ENCODE assay signal across 19 cellular contexts in genomic region chr4:121514443-121514842, GRCh38.
A peak's percentile ranks its signal among the peaks of the same experiment; 100 is the strongest.
DNase-seq lines count a peak whose midpoint lies in the region; FAIRE-seq and TF ChIP-seq lines count a peak whose summit lies in the region.
"Had no signal": no experiment of that assay in that cellular context is flagged by ENCODE, and none has a peak within 500 bp of the region (broad histone marks: within the 10 kb centered on the region; RNA-seq: fewer than 3 reads in every experiment).

No MANE protein-coding gene starts in this region.

- peak; percentile 75 for FAIRE-seq in H1 (lab: Jason Lieb, UNC)

- H3K4me3 ChIP-seq in NB4 (ENCODE audit: low read depth, low read length), result no peak overlapping the region
- H3K4me3 ChIP-seq in H1 (ENCODE audit: extremely low read depth in 1 of 4, insufficient read depth in 2 of 4, low read depth in 3 of 4, low read length in 4 of 4), result no peak overlapping the region

- no peak overlapping the region for H4K5ac ChIP-seq in H1 (ENCODE audit: insufficient read length, low read depth, low read length)

- peak in 1 of 2 experiments; percentile 43; a peak in 3 of 4 replicates for TF ChIP-seq RAD21 in H1 (IDR thresholded peaks at IDR 0.05 in 1 of 2, conservative IDR thresholded peaks at IDR 0.05 in 1 of 2; ENCODE audit: low read depth in 2 of 2, low read length in 2 of 2)

- no peak overlapping the region for H3K27ac ChIP-seq in H1 (ENCODE audit: low read depth, low read length)

- no peaks in the 10 kb centered on the region for H3K79me2 ChIP-seq in H1 (ENCODE audit: control insufficient read depth in 1 of 2, insufficient read depth in 2 of 2, low read length in 2 of 2)

- CTCF ChIA-PET in H1 (lab: Charles Lee; ENCODE audit: partially characterized antibody), result interaction anchor here (0.6 to 3.2 kb wide), 47 partner anchors 9 to 368 kb away, joined by 3 to 19 read pairs (median 4); no protein-coding TSS in a partner anchor

- 41% methylated on average over 10 of the region's 10 CpGs; no CpG with 5 or more reads in 1 of the 2 experiments for WGBS in H1 (ENCODE audit: extremely low coverage in 1 of 2, insufficient coverage in 1 of 2, insufficient read length in 1 of 2, insufficient replicate concordance in 2 of 2, low coverage in 1 of 2, low lambda C conversion rate in 2 of 2, missing lambda C conversion rate in 1 of 2), 2 experiments

- DNase-seq in GM10266 (ENCODE audit: extremely low spot score), result no peak
- DNase-seq in NB4 (ENCODE audit: low read depth), result no peak
- peak; percentile 65 to 72 for DNase-seq in H1 (ENCODE audit: low read depth in 1 of 2, low spot score in 2 of 2)
- peak; percentile 51 for DNase-seq in posterior vena cava (ENCODE audit: low spot score)
- DNase-seq in GM19240 (ENCODE audit: insufficient read length, low spot score), result no peak
- DNase-seq in superior temporal gyrus (ENCODE audit: extremely low spot score), result no peak
- DNase-seq in OCI-M2 (lab: John Stamatoyannopoulos, UW; ENCODE audit: unreplicated experiment), result no peak
- DNase-seq in T-helper 1 cell, result no peak
- DNase-seq: activated CD4-positive, alpha-beta memory T cell treated with anti-CD3 and anti-CD28 coated beads for 36 hours; caudate nucleus; CD4-positive, CD25-positive, alpha-beta regulatory T cell; DMS153; left cardiac atrium; MV-4-11; naive thymus-derived CD4-positive, alpha-beta T cell; NCI-H187 treated with DMSO at 0.1 percent for 48 hours; NCI-H2227 treated with DMSO at 0.1 percent for 48 hours; NCI-H774; OCI-M1 had no signal

- intact Hi-C loops in posterior vena cava (cut with DNase I), result no loop called here

- no peak overlapping the region for H4K91ac ChIP-seq in H1 (replicated peaks; ENCODE audit: insufficient read length, low read length)

- no peaks in the 10 kb centered on the region for H3K23me2 ChIP-seq in H1 (ENCODE audit: low read depth, low read length)

- TF ChIP-seq POLR2A in NB4 (IDR thresholded peaks at IDR 0.05; ENCODE audit: extremely low read depth, insufficient read length) (no peak), H1 (IDR thresholded peaks at IDR 0.05; ENCODE audit: control extremely low read depth in 1 of 2, low read depth in 2 of 2, low read length in 2 of 2) (no peak)

- no peak overlapping the region for H3K4ac ChIP-seq in H1 (replicated peaks; ENCODE audit: insufficient read length, low read depth, low read length)

- no peak overlapping the region for H3K56ac ChIP-seq in H1 (replicated peaks; ENCODE audit: insufficient read length, low read depth, low read length)

- H3K23ac ChIP-seq in H1 (ENCODE audit: insufficient read length), result no peak overlapping the region

- no peak overlapping the region for H2BK12ac ChIP-seq in H1 (ENCODE audit: low read depth, low read length)

- no peak overlapping the region for H3K4me2 ChIP-seq in H1 (ENCODE audit: insufficient read depth in 1 of 2, low read depth in 2 of 2, low read length in 2 of 2)

- POLR2A ChIA-PET in H1 (lab: Charles Lee; ENCODE audit: partially characterized antibody), result no interaction called here

- no peaks in the 10 kb centered on the region for H3K27me3 ChIP-seq in H1 (replicated peaks in 1 of 4; ENCODE audit: control insufficient read depth in 3 of 4, extremely low read depth in 1 of 4, insufficient read depth in 3 of 4, low read length in 3 of 4)

- no peak for TF ChIP-seq EP300 in H1 (IDR thresholded peaks at IDR 0.05; ENCODE audit: borderline replicate concordance in 1 of 2, low read depth in 2 of 2, low read length in 2 of 2)

- H3K36me3 ChIP-seq in H1 (ENCODE audit: control insufficient read depth in 2 of 4, insufficient read depth in 4 of 4, low read length in 3 of 4), result no peaks in the 10 kb centered on the region

- H3K14ac ChIP-seq in H1 (ENCODE audit: insufficient read length), result no peak overlapping the region

- H4K20me1 ChIP-seq in H1 (replicated peaks in 1 of 2; ENCODE audit: control insufficient read depth in 1 of 2, insufficient read depth in 2 of 2, low read length in 2 of 2), result no peaks in the 10 kb centered on the region

- H2AK5ac ChIP-seq in H1 (ENCODE audit: low read depth, low read length), result no peak overlapping the region

- H2BK120ac ChIP-seq in H1 (replicated peaks; ENCODE audit: low read depth, low read length), result no peak overlapping the region

- H2AFZ ChIP-seq in H1 (ENCODE audit: low read length), result no peak overlapping the region

- H3K9ac ChIP-seq in H1 (replicated peaks in 1 of 4; ENCODE audit: extremely low read depth in 1 of 4, low read depth in 3 of 4, low read length in 3 of 4), result no peak overlapping the region

- H2BK5ac ChIP-seq in H1 (ENCODE audit: low read depth, low read length), result no peak overlapping the region

- H4K8ac ChIP-seq in H1 (ENCODE audit: extremely low read depth, insufficient read depth, low read length), result peak overlapping the region; percentile 11; the same call in 1 of the 2 replicates

- no peak overlapping the region for H3K18ac ChIP-seq in H1 (ENCODE audit: extremely low read depth, low read length)

- H2BK20ac ChIP-seq in H1 (ENCODE audit: low read length), result no peak overlapping the region

- TF ChIP-seq CTCF in GM10266 (IDR thresholded peaks at IDR 0.05; ENCODE audit: control insufficient read depth, insufficient read depth, low read depth, missing control alignments) (peak; percentile 10), NB4 (IDR thresholded peaks at IDR 0.05; ENCODE audit: low read depth, low read length) (peak; percentile 5), H1 (IDR thresholded peaks at IDR 0.05; ENCODE audit: control extremely low read depth in 1 of 3, insufficient read depth in 1 of 3, low read depth in 1 of 3, low read length in 3 of 3) (peak; percentile 8 to 78 (median 65))

- H3K4me1 ChIP-seq in H1 (replicated peaks in 1 of 4; ENCODE audit: control insufficient read depth in 3 of 4, insufficient read depth in 4 of 4, low read length in 3 of 4), result peaks cover 0 to 4% (median 0%) of the 10 kb centered on the region in 4 experiments; a peak in 2 of 7 replicates

- H2BK15ac ChIP-seq in H1 (ENCODE audit: low read length), result no peak overlapping the region

- no peaks in the 10 kb centered on the region for H3K79me1 ChIP-seq in H1 (ENCODE audit: low read depth, low read length)

- H3K9me3 ChIP-seq in H1 (ENCODE audit: insufficient read depth in 2 of 2, low read depth in 1 of 2, low read length in 1 of 2), result no peaks in the 10 kb centered on the region

TF ChIP-seq in H1, 55 proteins besides CTCF, POLR2A, EP300 and RAD21:
- no peak for TF ChIP-seq KDM5A (IDR thresholded peaks at IDR 0.05; ENCODE audit: low read length)
- 0 out of 4 replicates have a peak, but pooled peaks of 1 of the 2 experiments have one; percentile 38 for TF ChIP-seq HDAC2 (IDR thresholded peaks at IDR 0.05; ENCODE audit: borderline replicate concordance in 1 of 2, low read depth in 2 of 2, low read length in 2 of 2)
- TF ChIP-seq KDM1A (IDR thresholded peaks at IDR 0.05; ENCODE audit: borderline replicate concordance, low read length), result peak; percentile 60; the same call in 1 of the 2 replicates
- TF ChIP-seq KDM4A (IDR thresholded peaks at IDR 0.05; ENCODE audit: low read depth, low read length, severe bottlenecking), result no peak
- TF ChIP-seq, protein P1, sequence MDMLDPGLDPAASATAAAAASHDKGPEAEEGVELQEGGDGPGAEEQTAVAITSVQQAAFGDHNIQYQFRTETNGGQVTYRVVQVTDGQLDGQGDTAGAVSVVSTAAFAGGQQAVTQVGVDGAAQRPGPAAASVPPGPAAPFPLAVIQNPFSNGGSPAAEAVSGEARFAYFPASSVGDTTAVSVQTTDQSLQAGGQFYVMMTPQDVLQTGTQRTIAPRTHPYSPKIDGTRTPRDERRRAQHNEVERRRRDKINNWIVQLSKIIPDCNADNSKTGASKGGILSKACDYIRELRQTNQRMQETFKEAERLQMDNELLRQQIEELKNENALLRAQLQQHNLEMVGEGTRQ (IDR thresholded peaks at IDR 0.05; ENCODE audit: low read length), result no peak
- peak; percentile 67; the same call in 1 of the 2 replicates for TF ChIP-seq YY1 (IDR thresholded peaks at IDR 0.05; ENCODE audit: low read depth, low read length)

Comparison
In these comparisons a context has a peak if more than half of its experiments do, and no peak if none do; other contexts are left out.
1. DNase-seq: peak in H1 (2 of 2) and posterior vena cava (single experiment); none in GM10266 (single experiment), NB4 (single experiment), GM19240 (single experiment), superior temporal gyrus (single experiment), OCI-M2 (single experiment) and T-helper 1 cell (0 of 5).
2. CTCF ChIP-seq: peak in every context shown above with its lines; median percentile 65 in H1; 10 in GM10266; 5 in NB4.